ENCODE assay signal across 2 cellular contexts in genomic region chr7:77406421-77406820, GRCh38.
TF ChIP-seq lines count a peak whose summit lies in the region.

No MANE protein-coding gene starts in this region.

TF ChIP-seq in A549, 52 proteins besides CTCF, POLR2A, EP300 and RAD21 (continued from another document):
- TF ChIP-seq SREBF2 (IDR thresholded peaks at IDR 0.05) (no peak), MAFK (IDR thresholded peaks at IDR 0.05; ENCODE audit: partially characterized antibody) (no peak), CBX2 (IDR thresholded peaks at IDR 0.05; ENCODE audit: borderline replicate concordance, low read depth) (no peak), ELK1 (IDR thresholded peaks at IDR 0.05; ENCODE audit: low read depth, low read length) (no peak), ZC3H11A (IDR thresholded peaks at IDR 0.05) (no peak)
TF ChIP-seq in A549: peak in this region for 0.

TF ChIP-seq in GM23338, 12 proteins besides CTCF, POLR2A, EP300 and RAD21 (continued from another document):
- TF ChIP-seq ZNF462 (CRISPR knock-in tag; IDR thresholded peaks at IDR 0.05) (no peak), NANOG (IDR thresholded peaks at IDR 0.05; ENCODE audit: borderline replicate concordance) (no peak), EZH2phosphoT487 (IDR thresholded peaks at IDR 0.05; ENCODE audit: unreplicated experiment) (no peak)
